15 cellular contexts compared by ENCODE assay signal in genomic region chr3:71029770-71030169, GRCh38.
"Had no signal": no experiment of that assay in that cellular context is flagged by ENCODE, and none has a peak within 500 bp of the region (broad histone marks: within the 10 kb centered on the region; RNA-seq: fewer than 3 reads in every experiment).

No MANE protein-coding gene starts in this region.

- H3K9me3 ChIP-seq: neutrophil, upper lobe of left lung had no signal

- H3K27ac ChIP-seq: brain microvascular endothelial cell, neutrophil had no signal

- H3K27ac Mint-ChIP-seq: activated naive CD4-positive, alpha-beta T cell treated with anti-CD3 and anti-CD28 coated beads, Interleukin-2, amount 10 ng/mL, durations not matched to agents 7 days and 5 days; endodermal cell; T-helper 2 cell treated with Interferon-gamma antibody and Interleukin-4, amounts not matched to agents 5 μg/mL and 100 μg/mL, for 36 hours had no signal

- DNase-seq: activated CD4-positive, CD25-positive, alpha-beta regulatory T cell treated with anti-CD3 and anti-CD28 coated beads, Interleukin-2, amount 50 U/mL, for 72 hours; activated naive CD4-positive, alpha-beta T cell treated with anti-CD3 and anti-CD28 coated beads, Interleukin-2, amount 10 ng/mL, durations not matched to agents 7 days and 5 days; brain microvascular endothelial cell; cerebellar nuclear complex; endodermal cell; erythroblast; hippocampal formation; kidney glomerular epithelial cell; small intestine; stimulated activated naive CD4-positive, alpha-beta T cell; upper lobe of left lung had no signal

- H3K9me3 Mint-ChIP-seq: activated naive CD4-positive, alpha-beta T cell treated with anti-CD3 and anti-CD28 coated beads, Interleukin-2, amount 10 ng/mL, durations not matched to agents 7 days and 5 days; activated T-helper 2 cell treated with anti-CD3 and anti-CD28 coated beads, Interferon-gamma antibody, Interleukin-2, Interleukin-4, amounts not matched to agents 10 μg/mL and 5 μg/mL and 100 μg/mL, durations not matched to agents 14 hours and 24 hours and 36 hours; T-helper 2 cell treated with Interferon-gamma antibody and Interleukin-4, amounts not matched to agents 5 μg/mL and 100 μg/mL, for 36 hours had no signal

- H3K4me3 ChIP-seq: upper lobe of left lung had no signal

- H3K27me3 ChIP-seq: brain microvascular endothelial cell, neutrophil, upper lobe of left lung had no signal

- ATAC-seq: SK-N-SH treated with all-trans-retinoic acid at 6 μM for 48 hours had no signal

- H3K27me3 Mint-ChIP-seq: activated naive CD4-positive, alpha-beta T cell treated with anti-CD3 and anti-CD28 coated beads, Interleukin-2, amount 10 ng/mL, durations not matched to agents 7 days and 5 days had no signal

- H3K4me3 Mint-ChIP-seq: activated naive CD4-positive, alpha-beta T cell treated with anti-CD3 and anti-CD28 coated beads, Interleukin-2, amount 10 ng/mL, durations not matched to agents 7 days and 5 days; endodermal cell; T-helper 2 cell treated with Interferon-gamma antibody and Interleukin-4, amounts not matched to agents 5 μg/mL and 100 μg/mL, for 36 hours had no signal
